ENCODE assay signal across 10 cellular contexts in the genomic region with DNA sequence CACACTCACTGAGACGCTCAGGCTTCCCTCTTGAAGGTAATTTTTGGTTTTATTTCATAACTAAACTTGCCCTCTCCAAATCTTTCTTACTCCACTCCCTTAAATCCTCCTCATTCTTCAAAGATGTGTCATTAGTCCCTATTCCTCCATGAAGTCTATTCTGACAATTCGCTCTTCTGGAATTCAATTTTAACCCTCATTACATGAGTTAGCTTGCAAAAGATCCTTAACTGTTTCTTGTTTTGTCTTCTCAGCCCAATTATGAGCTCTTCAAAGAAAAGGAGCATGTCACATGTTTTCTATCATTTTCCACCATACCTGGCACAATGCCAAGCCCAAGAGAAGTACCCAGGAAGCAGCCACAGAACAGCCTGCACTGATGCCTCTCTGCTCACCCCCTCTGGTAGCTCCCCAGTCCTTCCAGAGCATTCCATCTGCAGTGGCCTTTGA. TPM values are rescaled to one million over a fixed set of nuclear protein-coding genes. Genes with fewer than 3 reads are reported as not detected.
DNase-seq lines count a peak whose midpoint lies in the region; ATAC-seq and TF ChIP-seq lines count a peak whose summit lies in the region.
"Had no signal": no experiment of that assay in that cellular context is flagged by ENCODE, and none has a peak within 500 bp of the region (broad histone marks: within the 10 kb centered on the region; RNA-seq: fewer than 3 reads in every experiment).

No MANE protein-coding gene starts in this region.

- H3K4me3 ChIP-seq in AG10803 (ENCODE audit: low read length) (no peak overlapping the region), fibroblast of villous mesenchyme (ENCODE audit: low read depth, low read length) (no peak overlapping the region)
- H3K4me3 ChIP-seq: adrenal gland had no signal

- in situ Hi-C loops in G401 (cut with HindIII; ENCODE audit: low sequenced_read_pairs): no loop called here

- no peak for ATAC-seq in GM19463 (IDR thresholded peaks at IDR 0.05; ENCODE audit: unreplicated experiment)

- DNase-seq in AG10803 (ENCODE audit: low read depth) (peak; percentile 58), HCEC 1CT (peak; percentile 28), RPMI8226 (peak; percentile 31), fibroblast of villous mesenchyme (ENCODE audit: low read depth) (peak; percentile 6), G401 (ENCODE audit: low spot score) (no peak), COLO668 (lab: John Stamatoyannopoulos, UW; ENCODE audit: unreplicated experiment) (no peak)
- no peak for DNase-seq in stimulated activated CD4-positive, alpha-beta T cell treated with anti-CD3 and anti-CD28 coated beads, Interleukin-12 subunit alpha, Interleukin-12 subunit beta, amount 100 ng/mL, for 4 hours
- DNase-seq: adrenal gland; effector memory CD4-positive, alpha-beta T cell had no signal

- no peak for TF ChIP-seq CTCF in AG10803 (conservative IDR thresholded peaks at IDR 0.05; ENCODE audit: low read length)
- TF ChIP-seq CTCF in fibroblast of villous mesenchyme (IDR thresholded peaks at IDR 0.05; ENCODE audit: insufficient read depth, low read depth, low read length): no peak

RNA-seq across cellular contexts. Expression of gene GALNT18, which starts 13.0 kb away (rescaled TPM):
- 5.2 and 11.7 TPM in 2 replicates for total RNA-seq in fibroblast of villous mesenchyme
- 0.06 TPM in 1 of 2 replicates, not detected in the other for total RNA-seq in G401 (2014; rRNA removed; shearing (Covaris generic))

Comparison
In these comparisons a context has a peak if more than half of its experiments do, and no peak if none do; other contexts are left out.
1. DNase-seq: peak in AG10803 (single experiment), HCEC 1CT (single experiment), RPMI8226 (single experiment) and fibroblast of villous mesenchyme (single experiment); none in G401 (single experiment), stimulated activated CD4-positive, alpha-beta T cell treated with anti-CD3 and anti-CD28 coated beads, Interleukin-12 subunit alpha, Interleukin-12 subunit beta, amount 100 ng/mL, for 4 hours (single experiment) and COLO668 (single experiment).